19 cellular contexts compared by ENCODE assay signal in genomic region chr9:122897969-122898368, GRCh38. TPM values are rescaled to one million over a fixed set of nuclear protein-coding genes. Genes with fewer than 3 reads are reported as not detected.
DNase-seq lines count a peak whose midpoint lies in the region; ATAC-seq and TF ChIP-seq lines count a peak whose summit lies in the region.
"Had no signal": no experiment of that assay in that cellular context is flagged by ENCODE, and none has a peak within 500 bp of the region (broad histone marks: within the 10 kb centered on the region; RNA-seq: fewer than 3 reads in every experiment).

No MANE protein-coding gene starts in this region.

- H3K36me3 ChIP-seq in PC-3 (ENCODE audit: low read depth, low read length), result peaks cover 15% of the 10 kb centered on the region; the same call in 1 of the 2 replicates

- no peaks in the 10 kb centered on the region for H3K9me3 Mint-ChIP-seq in activated T-cell treated with anti-CD3 and anti-CD28 coated beads, Interleukin-2, amount 50 U/mL, for 72 hours
- no peaks in the 10 kb centered on the region for H3K9me3 Mint-ChIP-seq in stimulated activated effector memory CD8-positive, alpha-beta T cell treated with anti-CD3 and anti-CD28 coated beads, Interleukin-12 subunit alpha, Interleukin-12 subunit beta, amount 100 ng/mL, for 72 hours
- H3K9me3 Mint-ChIP-seq in endothelial cell (ENCODE audit: unreplicated experiment), result no peaks in the 10 kb centered on the region
- H3K9me3 Mint-ChIP-seq: activated naive CD8-positive, alpha-beta T cell treated with anti-CD3 and anti-CD28 coated beads, Interleukin-2, amount 10 ng/mL, durations not matched to agents 7 days and 5 days had no signal

- H3K4me3 ChIP-seq in PC-3 (ENCODE audit: low read length), result no peak overlapping the region
- H3K4me3 ChIP-seq: esophagus muscularis mucosa, lung, transverse colon had no signal

- H3K27ac Mint-ChIP-seq in activated T-cell treated with anti-CD3 and anti-CD28 coated beads, Interleukin-2, amount 50 U/mL, for 72 hours, result peak overlapping the region; percentile 64
- peak overlapping the region; percentile 6 for H3K27ac Mint-ChIP-seq in stimulated activated effector memory CD8-positive, alpha-beta T cell treated with anti-CD3 and anti-CD28 coated beads, Interleukin-12 subunit alpha, Interleukin-12 subunit beta, amount 100 ng/mL, for 72 hours
- no peak overlapping the region for H3K27ac Mint-ChIP-seq in endothelial cell (ENCODE audit: unreplicated experiment)
- H3K27ac Mint-ChIP-seq: activated naive CD8-positive, alpha-beta T cell treated with anti-CD3 and anti-CD28 coated beads, Interleukin-2, amount 10 ng/mL, durations not matched to agents 7 days and 5 days had no signal

- peaks cover 70% of the 10 kb centered on the region for H3K79me2 ChIP-seq in PC-3 (ENCODE audit: low read length)

- no peak for DNase-seq in activated T-cell treated with anti-CD3 and anti-CD28 coated beads, Interleukin-2, amount 50 U/mL, for 72 hours
- no peak for DNase-seq in activated T-cell treated with anti-CD3 and anti-CD28 coated beads, Interleukin-2, amount 50 U/mL, for 1 hour
- DNase-seq in PC-3, result peak; percentile 58
- DNase-seq in dermis blood vessel endothelial cell, result peak; percentile 15
- DNase-seq in stimulated activated effector memory CD8-positive, alpha-beta T cell treated with anti-CD3 and anti-CD28 coated beads, Interleukin-12 subunit alpha, Interleukin-12 subunit beta, amount 100 ng/mL, for 72 hours (ENCODE audit: low spot score in 2 of 2), result no peak
- DNase-seq in hippocampal formation (lab: John Stamatoyannopoulos, UW), result no peak
- no peak for DNase-seq in endothelial cell (ENCODE audit: low spot score)
- DNase-seq: activated CD4-positive, alpha-beta T cell treated with anti-CD3 and anti-CD28 coated beads, Interleukin-2, amount 50 U/mL, for 48 hours; activated naive CD8-positive, alpha-beta T cell treated with anti-CD3 and anti-CD28 coated beads, Interleukin-2, amount 10 ng/mL, durations not matched to agents 7 days and 5 days; DMS79; NCI-H187 treated with DMSO at 0.1 percent for 48 hours; NCI-H526 treated with DMSO at 0.1 percent for 48 hours; nucleus accumbens; T1000; transverse colon had no signal

- no peak overlapping the region for H3K9ac ChIP-seq in PC-3 (ENCODE audit: low read length)
- H3K9ac ChIP-seq: KMS-11 had no signal

- TF ChIP-seq CTCF in PC-3 (conservative IDR thresholded peaks at IDR 0.05; ENCODE audit: low read depth, low read length) (no peak), endothelial cell (IDR thresholded peaks at IDR 0.05; ENCODE audit: unreplicated experiment) (no peak)

- H3K9me2 ChIP-seq in PC-3 (replicated peaks; ENCODE audit: low read length), result no peaks in the 10 kb centered on the region

- peak overlapping the region; percentile 1; the same call in 1 of the 2 replicates for H3K27ac ChIP-seq in PC-3 (ENCODE audit: low read length)
- H3K27ac ChIP-seq: esophagus muscularis mucosa, KMS-11, transverse colon had no signal

- peaks cover 39% of the 10 kb centered on the region for H3K4me1 Mint-ChIP-seq in activated T-cell treated with anti-CD3 and anti-CD28 coated beads, Interleukin-2, amount 50 U/mL, for 72 hours (ENCODE audit: low read depth)
- peaks cover 22% of the 10 kb centered on the region for H3K4me1 Mint-ChIP-seq in stimulated activated effector memory CD8-positive, alpha-beta T cell treated with anti-CD3 and anti-CD28 coated beads, Interleukin-12 subunit alpha, Interleukin-12 subunit beta, amount 100 ng/mL, for 72 hours
- no peaks in the 10 kb centered on the region for H3K4me1 Mint-ChIP-seq in endothelial cell (ENCODE audit: unreplicated experiment)

- peaks cover 2 to 8% of the 10 kb centered on the region in 2 donors for H3K36me3 Mint-ChIP-seq in activated T-cell treated with anti-CD3 and anti-CD28 coated beads, Interleukin-2, amount 50 U/mL, for 72 hours (ENCODE audit: insufficient read depth in 2 of 2)
- peaks cover 81% of the 10 kb centered on the region for H3K36me3 Mint-ChIP-seq in stimulated activated effector memory CD8-positive, alpha-beta T cell treated with anti-CD3 and anti-CD28 coated beads, Interleukin-12 subunit alpha, Interleukin-12 subunit beta, amount 100 ng/mL, for 72 hours
- H3K36me3 Mint-ChIP-seq in endothelial cell (ENCODE audit: low read depth, unreplicated experiment), result peaks cover 10% of the 10 kb centered on the region

- peak overlapping the region in 1 of 2 donors; percentile 45 for H3K4me3 Mint-ChIP-seq in activated T-cell treated with anti-CD3 and anti-CD28 coated beads, Interleukin-2, amount 50 U/mL, for 72 hours
- peak overlapping the region; percentile 1 for H3K4me3 Mint-ChIP-seq in stimulated activated effector memory CD8-positive, alpha-beta T cell treated with anti-CD3 and anti-CD28 coated beads, Interleukin-12 subunit alpha, Interleukin-12 subunit beta, amount 100 ng/mL, for 72 hours
- H3K4me3 Mint-ChIP-seq in endothelial cell (ENCODE audit: unreplicated experiment), result no peak overlapping the region
- H3K4me3 Mint-ChIP-seq: activated naive CD8-positive, alpha-beta T cell treated with anti-CD3 and anti-CD28 coated beads, Interleukin-2, amount 10 ng/mL, durations not matched to agents 7 days and 5 days had no signal

- no peaks in the 10 kb centered on the region for H3K9me3 ChIP-seq in PC-3 (ENCODE audit: low read length)
- H3K9me3 ChIP-seq: esophagus muscularis mucosa, transverse colon had no signal

- H3K27me3 Mint-ChIP-seq in activated T-cell treated with anti-CD3 and anti-CD28 coated beads, Interleukin-2, amount 50 U/mL, for 72 hours (ENCODE audit: low read depth), result no peaks in the 10 kb centered on the region
- H3K27me3 Mint-ChIP-seq in endothelial cell (ENCODE audit: unreplicated experiment), result no peaks in the 10 kb centered on the region
- H3K27me3 Mint-ChIP-seq: activated naive CD8-positive, alpha-beta T cell treated with anti-CD3 and anti-CD28 coated beads, Interleukin-2, amount 10 ng/mL, durations not matched to agents 7 days and 5 days had no signal

- CTCF ChIA-PET in PC-3 (lab: Charles Lee), result no interaction called here

- H2AFZ ChIP-seq in PC-3 (ENCODE audit: low read length), result no peak overlapping the region

- no peaks in the 10 kb centered on the region for H3K27me3 ChIP-seq in PC-3 (ENCODE audit: low read length)
- H3K27me3 ChIP-seq: esophagus muscularis mucosa, transverse colon had no signal

- H3K4me2 ChIP-seq in PC-3 (ENCODE audit: low read length), result peak overlapping the region; percentile 9; the same call in 1 of the 2 replicates
- H3K4me2 ChIP-seq: KMS-11 had no signal

- no peaks in the 10 kb centered on the region for H3F3A ChIP-seq in PC-3 (ENCODE audit: low read length, unreplicated experiment)

- peak in 1 of 2 donors; percentile 33 for ATAC-seq in activated T-cell treated with anti-CD3 and anti-CD28 coated beads, Interleukin-2, amount 50 U/mL, for 72 hours (replicated peaks in 1 of 2)
- ATAC-seq in PC-3 (peak; percentile 75), GM19035 (IDR thresholded peaks at IDR 0.05; ENCODE audit: unreplicated experiment) (no peak)
- ATAC-seq in stimulated activated effector memory CD8-positive, alpha-beta T cell treated with anti-CD3 and anti-CD28 coated beads, Interleukin-12 subunit alpha, Interleukin-12 subunit beta, amount 100 ng/mL, for 72 hours, result peak; percentile 72

- intact Hi-C loops in PC-3 (cut with micrococcal nuclease), result loop anchor here (2.0 kb wide), 1 partner anchor 37 kb away; no protein-coding TSS in a partner anchor

- peaks cover 19% of the 10 kb centered on the region for H3K4me1 ChIP-seq in PC-3 (ENCODE audit: insufficient read depth, low read length)

- no TSS peak for BruUV-seq in PC-3 (replicated peaks; lab: Mats Ljungman, UMichigan)

- POLR2A ChIA-PET in PC-3 (lab: Charles Lee; ENCODE audit: unreplicated experiment), result interaction anchor here (0.6 kb wide), 1 partner anchor 34 kb away, joined by 3 read pairs; no protein-coding TSS in a partner anchor

- no peaks in the 10 kb centered on the region for H4K20me1 ChIP-seq in PC-3 (ENCODE audit: low read length)

RNA-seq across cellular contexts. Expression of gene RC3H2, which starts 7.2 kb away (rescaled TPM):
- total RNA-seq in activated T-cell treated with anti-CD3 and anti-CD28 coated beads, Interleukin-2, amount 50 U/mL, for 72 hours, result 10 to 100 TPM; 33.7 to 35.6 TPM
- total RNA-seq in PC-3 (2014; rRNA removed) (18.0 and 23.0 TPM in 2 replicates), dermis blood vessel endothelial cell (88.0 and 114 TPM in 2 replicates), endothelial cell (ENCODE audit: unreplicated experiment) (66.8 TPM)

RNA-seq across cellular contexts. Expression of gene ZBTB6, which starts 15.2 kb away (rescaled TPM):
- total RNA-seq in activated T-cell treated with anti-CD3 and anti-CD28 coated beads, Interleukin-2, amount 50 U/mL, for 72 hours, result 10 to 100 TPM; 10.0 TPM
- total RNA-seq in PC-3 (2014; rRNA removed), result 4.4 and 4.7 TPM in 2 replicates
- 14.5 and 14.6 TPM in 2 replicates for total RNA-seq in dermis blood vessel endothelial cell
- 7.4 TPM for total RNA-seq in endothelial cell (ENCODE audit: unreplicated experiment)

RNA-seq across cellular contexts. Expression of gene ZBTB26, which starts 33.3 kb away (rescaled TPM):
- total RNA-seq in activated T-cell treated with anti-CD3 and anti-CD28 coated beads, Interleukin-2, amount 50 U/mL, for 72 hours, result 10 to 100 TPM in 1 of 2 donors, 1 to 10 TPM in 1; 8.1 to 11.0 TPM
- 1.5 and 1.6 TPM in 2 replicates for total RNA-seq in PC-3 (2014; rRNA removed)
- 4.4 and 5.7 TPM in 2 replicates for total RNA-seq in dermis blood vessel endothelial cell
- 9.8 TPM for total RNA-seq in endothelial cell (ENCODE audit: unreplicated experiment)

RNA-seq across cellular contexts. Expression of gene RABGAP1, which starts 42.9 kb away (rescaled TPM):
- total RNA-seq in activated T-cell treated with anti-CD3 and anti-CD28 coated beads, Interleukin-2, amount 50 U/mL, for 72 hours, result 10 to 100 TPM; 33.1 TPM
- total RNA-seq in PC-3 (2014; rRNA removed) (12.7 and 16.5 TPM in 2 replicates), dermis blood vessel endothelial cell (55.8 and 62.4 TPM in 2 replicates), endothelial cell (ENCODE audit: unreplicated experiment) (58.2 TPM)

Comparison
In these comparisons a context has a peak if more than half of its experiments do, and no peak if none do; other contexts are left out.
1. DNase-seq: peak in PC-3 (single experiment) and dermis blood vessel endothelial cell (single experiment); none in activated T-cell treated with anti-CD3 and anti-CD28 coated beads, Interleukin-2, amount 50 U/mL, for 72 hours (0 of 2), activated T-cell treated with anti-CD3 and anti-CD28 coated beads, Interleukin-2, amount 50 U/mL, for 1 hour (single experiment), stimulated activated effector memory CD8-positive, alpha-beta T cell treated with anti-CD3 and anti-CD28 coated beads, Interleukin-12 subunit alpha, Interleukin-12 subunit beta, amount 100 ng/mL, for 72 hours (0 of 2), hippocampal formation (0 of 2) and endothelial cell (single experiment).